ENCODE assay signal across 12 cellular contexts in the genomic region with DNA sequence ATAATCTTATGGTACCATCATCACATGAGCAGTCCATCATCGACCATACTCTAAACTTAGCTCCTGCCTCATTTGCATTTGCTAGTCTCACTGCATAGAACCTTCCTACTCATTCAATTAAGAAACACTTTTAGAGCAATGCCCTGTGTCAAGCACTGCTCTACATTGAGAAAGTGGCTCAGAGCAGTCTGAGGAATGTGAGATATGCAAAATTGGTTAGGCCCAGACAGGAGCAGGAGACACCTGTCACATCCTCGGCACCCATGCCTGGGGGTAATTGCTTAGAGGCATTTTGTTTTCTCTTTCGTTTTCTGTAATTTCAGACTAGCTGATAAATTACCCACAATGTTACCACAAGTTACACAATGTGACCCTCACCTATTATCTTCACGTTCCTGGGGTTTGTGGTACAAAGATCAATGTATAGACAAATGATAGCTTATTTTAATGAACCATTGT. TPM values are rescaled to one million over a fixed set of nuclear protein-coding genes. Genes with fewer than 3 reads are reported as not detected.
DNase-seq lines count a peak whose midpoint lies in the region; ATAC-seq and TF ChIP-seq lines count a peak whose summit lies in the region.
"Had no signal": no experiment of that assay in that cellular context is flagged by ENCODE, and none has a peak within 500 bp of the region (broad histone marks: within the 10 kb centered on the region; RNA-seq: fewer than 3 reads in every experiment).

No MANE protein-coding gene starts in this region.

- H3K27me3 ChIP-seq in BE2C, result no peaks in the 10 kb centered on the region

- ATAC-seq in activated CD8-positive, alpha-beta memory T cell treated with anti-CD3 and anti-CD28 coated beads, Interleukin-2, amount 10 ng/mL, durations not matched to agents 7 days and 5 days, result peak; percentile 54
- peak; percentile 91 for ATAC-seq in GM21529 (IDR thresholded peaks at IDR 0.05; ENCODE audit: unreplicated experiment)
- peak; percentile 95 for ATAC-seq in HG03378 (IDR thresholded peaks at IDR 0.05; ENCODE audit: unreplicated experiment)

- H3K36me3 ChIP-seq in BE2C, result no peaks in the 10 kb centered on the region

- peaks cover 1% of the 10 kb centered on the region for H3K36me3 Mint-ChIP-seq in activated CD8-positive, alpha-beta memory T cell treated with anti-CD3 and anti-CD28 coated beads, Interleukin-2, amount 10 ng/mL, durations not matched to agents 7 days and 5 days

- peak overlapping the region; percentile 59 for H3K27ac Mint-ChIP-seq in activated CD8-positive, alpha-beta memory T cell treated with anti-CD3 and anti-CD28 coated beads, Interleukin-2, amount 10 ng/mL, durations not matched to agents 7 days and 5 days

- no peaks in the 10 kb centered on the region for H3K9me3 ChIP-seq in BE2C

- no peaks in the 10 kb centered on the region for H3K4me1 ChIP-seq in BE2C

- no peak for TF ChIP-seq CTCF in BE2C (IDR thresholded peaks at IDR 0.05; ENCODE audit: low read depth, low read length)

- CTCF ChIA-PET in activated CD8-positive, alpha-beta memory T cell treated with anti-CD3 and anti-CD28 coated beads, Interleukin-2, amount 10 ng/mL, durations not matched to agents 7 days and 5 days (lab: Charles Lee), result no interaction called here

- peaks cover 41% of the 10 kb centered on the region for H3K4me1 Mint-ChIP-seq in activated CD8-positive, alpha-beta memory T cell treated with anti-CD3 and anti-CD28 coated beads, Interleukin-2, amount 10 ng/mL, durations not matched to agents 7 days and 5 days

- H3K9me3 Mint-ChIP-seq in activated CD8-positive, alpha-beta memory T cell treated with anti-CD3 and anti-CD28 coated beads, Interleukin-2, amount 10 ng/mL, durations not matched to agents 7 days and 5 days (ENCODE audit: low read depth), result no peaks in the 10 kb centered on the region

- peak overlapping the region; percentile 45 for H3K4me3 Mint-ChIP-seq in activated CD8-positive, alpha-beta memory T cell treated with anti-CD3 and anti-CD28 coated beads, Interleukin-2, amount 10 ng/mL, durations not matched to agents 7 days and 5 days

- no peak overlapping the region for H3K4me3 ChIP-seq in BE2C (ENCODE audit: low read depth, low read length)
- H3K4me3 ChIP-seq: coronary artery, skin epidermis had no signal

- peak; percentile 61 for DNase-seq in activated CD8-positive, alpha-beta memory T cell treated with anti-CD3 and anti-CD28 coated beads, Interleukin-2, amount 10 ng/mL, durations not matched to agents 7 days and 5 days
- no peak for DNase-seq in activated CD8-positive, alpha-beta memory T cell treated with anti-CD3 and anti-CD28 coated beads, Interleukin-2, amount 50 U/mL, for 48 hours
- DNase-seq in putamen (ENCODE audit: low spot score) (peak; percentile 46), SW 1271 (lab: John Stamatoyannopoulos, UW) (no peak), NCI-H1694 treated with DMSO at 0.1 percent for 48 hours (lab: John Stamatoyannopoulos, UW) (no peak), BE2C (no peak)
- DNase-seq: activated CD4-positive, alpha-beta T cell treated with anti-CD3 and anti-CD28 coated beads, Interleukin-2, amount 50 U/mL, for 1 hour; NCI-H524 had no signal

- no peaks in the 10 kb centered on the region for H3K27me3 Mint-ChIP-seq in activated CD8-positive, alpha-beta memory T cell treated with anti-CD3 and anti-CD28 coated beads, Interleukin-2, amount 10 ng/mL, durations not matched to agents 7 days and 5 days

RNA-seq across cellular contexts. Expression of a gene that starts 4.9 kb away (rescaled TPM):
- total RNA-seq in activated CD8-positive, alpha-beta memory T cell treated with anti-CD3 and anti-CD28 coated beads, Interleukin-2, amount 10 ng/mL, durations not matched to agents 7 days and 5 days, result 10 to 100 TPM; 64.4 to 81.5 TPM
- 72.6 TPM for polyA plus RNA-seq in BE2C (2012; ENCODE audit: insufficient read depth, insufficient read length, low read depth)

RNA-seq across cellular contexts. Expression of a gene that starts 47.7 kb away (rescaled TPM):
- total RNA-seq in activated CD8-positive, alpha-beta memory T cell treated with anti-CD3 and anti-CD28 coated beads, Interleukin-2, amount 10 ng/mL, durations not matched to agents 7 days and 5 days, result not detected
- 137 TPM for polyA plus RNA-seq in BE2C (2012; ENCODE audit: insufficient read depth, insufficient read length, low read depth)

Comparison
In these comparisons a context has a peak if more than half of its experiments do, and no peak if none do; other contexts are left out.
1. DNase-seq: peak in activated CD8-positive, alpha-beta memory T cell treated with anti-CD3 and anti-CD28 coated beads, Interleukin-2, amount 10 ng/mL, durations not matched to agents 7 days and 5 days (single experiment) and putamen (single experiment); none in activated CD8-positive, alpha-beta memory T cell treated with anti-CD3 and anti-CD28 coated beads, Interleukin-2, amount 50 U/mL, for 48 hours (single experiment), SW 1271 (0 of 2), NCI-H1694 treated with DMSO at 0.1 percent for 48 hours (single experiment) and BE2C (single experiment).
2. Peak in every context shown above with its lines, with median percentiles within 50 percentile points of each other: ATAC-seq.